In the genomic region with DNA sequence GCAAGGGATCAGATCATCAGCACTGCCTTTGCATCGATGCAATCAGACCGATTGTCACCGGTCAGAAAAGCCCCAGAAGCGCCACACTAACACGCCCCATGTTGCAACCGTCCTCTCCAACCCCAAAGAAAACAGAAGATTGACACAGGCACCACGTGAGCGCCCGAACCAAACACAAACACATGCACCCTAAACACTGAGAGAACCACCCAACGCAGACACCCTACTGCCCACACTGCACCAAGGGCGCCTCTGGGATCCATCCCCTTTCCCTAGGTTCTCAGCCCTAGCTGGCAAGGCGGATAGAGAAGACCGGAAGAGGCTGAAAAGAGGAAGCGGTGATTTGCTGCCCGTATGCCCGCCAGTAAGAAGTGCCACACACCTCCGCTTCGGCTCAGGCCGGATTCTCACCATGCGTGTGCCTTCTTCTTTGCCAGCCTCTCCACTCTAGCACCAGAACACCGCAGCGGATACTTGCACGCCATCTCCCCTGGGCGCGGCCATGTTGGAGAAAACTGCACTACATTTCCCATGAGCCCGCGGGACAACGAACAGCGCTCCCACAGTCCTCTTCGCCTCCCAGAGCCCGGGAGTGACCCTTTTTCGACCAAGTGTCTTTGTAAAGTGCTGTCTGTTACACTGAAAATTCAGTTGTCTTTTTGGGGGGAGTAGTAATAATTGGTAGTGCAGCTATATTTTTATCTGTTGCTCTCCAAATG, we compare ENCODE assay signal across 8 cellular contexts. TPM values are rescaled to one million over a fixed set of nuclear protein-coding genes. Genes with fewer than 3 reads are reported as not detected.
A peak's percentile ranks its signal among the peaks of the same experiment; 100 is the strongest.
DNase-seq lines count a peak whose midpoint lies in the region; ATAC-seq, FAIRE-seq and TF ChIP-seq lines count a peak whose summit lies in the region.

Gene ALKBH8 (minus strand): TSS at position 517 of the 719 bp plus-strand sequence. CDS start 4,842 bp downstream, outside the sequence.

- no peaks in the 10 kb centered on the region for H3K9me3 Mint-ChIP-seq in WTC11

- no peak for TF ChIP-seq RAD21 in A549 (conservative IDR thresholded peaks at IDR 0.05 in 1 of 2, IDR thresholded peaks at IDR 0.05 in 1 of 2)

- no peak for TF ChIP-seq CTCF in A549 (IDR thresholded peaks at IDR 0.05)
- TF ChIP-seq CTCF in WTC11 (IDR thresholded peaks at IDR 0.05): no peak
- TF ChIP-seq CTCF in kidney (IDR thresholded peaks at IDR 0.05; ENCODE audit: borderline replicate concordance, extremely low read depth, insufficient read depth): no peak

- H3K4me3 ChIP-seq in A549 (peak within 1 kb of the TSS; percentile 75), kidney (ENCODE audit: low read length in 2 of 2) (peak within 1 kb of the TSS; percentile 85 to 93)

- CTCF ChIA-PET in A549 (lab: Yijun Ruan, JAX): interaction anchor here (1.2 to 10.1 kb wide), 3 partner anchors 16 to 207 kb away, joined by 3 to 75 read pairs (median 74); no protein-coding TSS in a partner anchor
- CTCF ChIA-PET in WTC11 (lab: Charles Lee): interaction anchor here (1.0 to 5.6 kb wide), 5 partner anchors 16 to 206 kb away, joined by 3 to 38 read pairs (median 4); partner anchors contain the start of gene ELMOD1

- POLR2A ChIA-PET in A549 (lab: Yijun Ruan, JAX): no interaction called here
- POLR2A ChIA-PET in WTC11 (lab: Charles Lee): interaction anchor here (1.0 kb wide), 1 partner anchor 124 kb away, joined by 3 read pairs; no protein-coding TSS in a partner anchor

- H3K4me1 ChIP-seq in A549 (peaks cover 47% of the 10 kb centered on the region), kidney (ENCODE audit: control insufficient read depth in 1 of 2, insufficient read depth in 1 of 2, low read depth in 1 of 2, low read length in 2 of 2) (peaks cover 7 to 8% of the 10 kb centered on the region in 2 donors)

- H3K27ac Mint-ChIP-seq in WTC11: peak within 1 kb of the TSS; percentile 97

- no peak for TF ChIP-seq EP300 in A549 (IDR thresholded peaks at IDR 0.05)

- no peaks in the 10 kb centered on the region for H3K36me3 Mint-ChIP-seq in WTC11

- ATAC-seq in A549 (peak; percentile 90 to 95), GM18858 (IDR thresholded peaks at IDR 0.05; ENCODE audit: unreplicated experiment) (peak; percentile 62), HG03064 (IDR thresholded peaks at IDR 0.05; ENCODE audit: low read depth, unreplicated experiment) (peak; percentile 80), WTC11 (peak; percentile 92)

- intact Hi-C loops in kidney (cut with DNase I): no loop called here

- no peaks in the 10 kb centered on the region for H3K36me3 ChIP-seq in kidney (ENCODE audit: control insufficient read depth in 1 of 2, insufficient read depth in 2 of 2, low read length in 2 of 2)

- DNase-seq in A549 (ENCODE audit: low read depth in 1 of 2, low spot score in 1 of 2): peak; percentile 52 to 58
- peak; percentile 71 for DNase-seq in NCI-H2196 (lab: John Stamatoyannopoulos, UW; ENCODE audit: unreplicated experiment)
- DNase-seq in WTC11 (ENCODE audit: low spot score): peak; percentile 73
- DNase-seq in caudate nucleus (lab: John Stamatoyannopoulos, UW): peak in 58 of 61 donors; percentile 24 to 87 (median 76)
- peak; percentile 87 for DNase-seq in kidney
- DNase-seq in stimulated activated CD4-positive, alpha-beta T cell treated with anti-CD3 and anti-CD28 coated beads, Interleukin-15, amount 100 ng/mL, for 24 hours: peak; percentile 86

- WGBS in A549 (ENCODE audit: missing lambda C conversion rate): under 1% methylated on average over 20 of the region's 32 CpGs

- peak within 1 kb of the TSS; percentile 59 to 77 for H3K9ac ChIP-seq in kidney (ENCODE audit: low read length in 2 of 2)

- H3K4me1 Mint-ChIP-seq in WTC11: peaks cover 28% of the 10 kb centered on the region

- H3K27me3 Mint-ChIP-seq in WTC11 (ENCODE audit: low read depth): no peaks in the 10 kb centered on the region

- FAIRE-seq in A549 (lab: Jason Lieb, UNC) (no peak), kidney (lab: Jason Lieb, UNC) (no peak)

- no peaks in the 10 kb centered on the region for H3K9me3 ChIP-seq in A549
- H3K9me3 ChIP-seq in kidney (ENCODE audit: control insufficient read depth in 1 of 2, low read length in 2 of 2): no peaks in the 10 kb centered on the region

- H3K27ac ChIP-seq in A549: peak within 1 kb of the TSS; percentile 89 to 94
- peak within 1 kb of the TSS; percentile 75 for H3K27ac ChIP-seq in caudate nucleus (ENCODE audit: low read depth, low read length)
- H3K27ac ChIP-seq in kidney (ENCODE audit: low read depth in 2 of 2, low read length in 2 of 2): peak within 1 kb of the TSS; percentile 5 to 34

- peak within 1 kb of the TSS; percentile 99 for H3K4me3 Mint-ChIP-seq in WTC11

- peak within 1 kb of the TSS; percentile 84 for H3K4me2 ChIP-seq in A549

- TF ChIP-seq POLR2A in A549 (IDR thresholded peaks at IDR 0.05; ENCODE audit: low read length): no peak; the same call in 1 of the 2 replicates

TF ChIP-seq in A549, 52 proteins besides CTCF, POLR2A, EP300 and RAD21 (continues in another document):
- TF ChIP-seq RNF2 (IDR thresholded peaks at IDR 0.05; ENCODE audit: borderline replicate concordance, low read depth): no peak
- no peak for TF ChIP-seq GATA3 (IDR thresholded peaks at IDR 0.05; ENCODE audit: borderline replicate concordance)
- no peak for TF ChIP-seq POLR2AphosphoS2 (conservative IDR thresholded peaks at IDR 0.05; ENCODE audit: low read length)
- no peak for TF ChIP-seq HOXB5 (CRISPR knock-in tag; IDR thresholded peaks at IDR 0.05)
- TF ChIP-seq PHF8 (IDR thresholded peaks at IDR 0.05; ENCODE audit: borderline replicate concordance, low read depth): peak; percentile 41; the same call in 1 of the 2 replicates
- TF ChIP-seq JUN (IDR thresholded peaks at IDR 0.05): peak in 1 of 2 experiments; percentile 47; a peak in 1 of 5 replicates
- TF ChIP-seq KDM5A (IDR thresholded peaks at IDR 0.05): peak; percentile 80
- TF ChIP-seq TP53 (CRISPR knock-in tag; IDR thresholded peaks at IDR 0.05): no peak
- TF ChIP-seq FOSB (CRISPR knock-in tag; IDR thresholded peaks at IDR 0.05): no peak
- peak in 1 of 2 experiments; percentile 37; a peak in 2 of 4 replicates for TF ChIP-seq CEBPB (IDR thresholded peaks at IDR 0.05)
- TF ChIP-seq ZC3H11A (IDR thresholded peaks at IDR 0.05): no peak
- no peak for TF ChIP-seq NFE2L2 (conservative IDR thresholded peaks at IDR 0.05; ENCODE audit: low read length)
- TF ChIP-seq CBX2 (IDR thresholded peaks at IDR 0.05; ENCODE audit: borderline replicate concordance, low read depth): no peak
- no peak for TF ChIP-seq PBX3 (IDR thresholded peaks at IDR 0.05)
- no peak; the same call in 1 of the 2 replicates for TF ChIP-seq MYC (IDR thresholded peaks at IDR 0.05; ENCODE audit: borderline replicate concordance, low read length)

TF ChIP-seq in WTC11, 78 proteins besides CTCF, POLR2A, EP300 and RAD21 (continues in another document):
- TF ChIP-seq FOXK1 (CRISPR knock-in tag; IDR thresholded peaks at IDR 0.05) (peak; percentile 24; the same call in 1 of the 2 replicates), MYBL2 (CRISPR knock-in tag; IDR thresholded peaks at IDR 0.05) (no peak), ESRRA (CRISPR knock-in tag; IDR thresholded peaks at IDR 0.05; ENCODE audit: borderline replicate concordance) (no peak), ZNF232 (CRISPR knock-in tag; IDR thresholded peaks at IDR 0.05) (peak; percentile 81; the same call in 1 of the 2 replicates), E2F5 (CRISPR knock-in tag; IDR thresholded peaks at IDR 0.05) (no peak)
- TF ChIP-seq, protein P1, sequence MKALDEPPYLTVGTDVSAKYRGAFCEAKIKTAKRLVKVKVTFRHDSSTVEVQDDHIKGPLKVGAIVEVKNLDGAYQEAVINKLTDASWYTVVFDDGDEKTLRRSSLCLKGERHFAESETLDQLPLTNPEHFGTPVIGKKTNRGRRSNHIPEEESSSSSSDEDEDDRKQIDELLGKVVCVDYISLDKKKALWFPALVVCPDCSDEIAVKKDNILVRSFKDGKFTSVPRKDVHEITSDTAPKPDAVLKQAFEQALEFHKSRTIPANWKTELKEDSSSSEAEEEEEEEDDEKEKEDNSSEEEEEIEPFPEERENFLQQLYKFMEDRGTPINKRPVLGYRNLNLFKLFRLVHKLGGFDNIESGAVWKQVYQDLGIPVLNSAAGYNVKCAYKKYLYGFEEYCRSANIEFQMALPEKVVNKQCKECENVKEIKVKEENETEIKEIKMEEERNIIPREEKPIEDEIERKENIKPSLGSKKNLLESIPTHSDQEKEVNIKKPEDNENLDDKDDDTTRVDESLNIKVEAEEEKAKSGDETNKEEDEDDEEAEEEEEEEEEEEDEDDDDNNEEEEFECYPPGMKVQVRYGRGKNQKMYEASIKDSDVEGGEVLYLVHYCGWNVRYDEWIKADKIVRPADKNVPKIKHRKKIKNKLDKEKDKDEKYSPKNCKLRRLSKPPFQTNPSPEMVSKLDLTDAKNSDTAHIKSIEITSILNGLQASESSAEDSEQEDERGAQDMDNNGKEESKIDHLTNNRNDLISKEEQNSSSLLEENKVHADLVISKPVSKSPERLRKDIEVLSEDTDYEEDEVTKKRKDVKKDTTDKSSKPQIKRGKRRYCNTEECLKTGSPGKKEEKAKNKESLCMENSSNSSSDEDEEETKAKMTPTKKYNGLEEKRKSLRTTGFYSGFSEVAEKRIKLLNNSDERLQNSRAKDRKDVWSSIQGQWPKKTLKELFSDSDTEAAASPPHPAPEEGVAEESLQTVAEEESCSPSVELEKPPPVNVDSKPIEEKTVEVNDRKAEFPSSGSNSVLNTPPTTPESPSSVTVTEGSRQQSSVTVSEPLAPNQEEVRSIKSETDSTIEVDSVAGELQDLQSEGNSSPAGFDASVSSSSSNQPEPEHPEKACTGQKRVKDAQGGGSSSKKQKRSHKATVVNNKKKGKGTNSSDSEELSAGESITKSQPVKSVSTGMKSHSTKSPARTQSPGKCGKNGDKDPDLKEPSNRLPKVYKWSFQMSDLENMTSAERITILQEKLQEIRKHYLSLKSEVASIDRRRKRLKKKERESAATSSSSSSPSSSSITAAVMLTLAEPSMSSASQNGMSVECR (CRISPR knock-in tag; IDR thresholded peaks at IDR 0.05; ENCODE audit: borderline replicate concordance): peak; percentile 81

RNA-seq across cellular contexts. Expression of gene ALKBH8, which starts in this region (rescaled TPM):
- polyA plus RNA-seq in A549 (2011; rRNA removed) (7.1 and 10.8 TPM in 2 replicates), A549 (2017; fragmentation: RNase III; extraction: RNeasy Plus Mini Kit Qiagen cat#74134 plus additional on column Dnase treatment) (6.5 to 7.7 TPM (median 7.6 TPM) in 3 replicates), kidney (ENCODE audit: insufficient read depth, low read depth, low replicate concordance) (3.8 TPM)
- 1.5 and 1.7 TPM in 2 replicates for polyA plus RNA-seq in A549 (2012; cell fraction: cytosol; rRNA removed)
- polyA plus RNA-seq in A549 (2012; cell fraction: nucleus; rRNA removed): 0.85 and 1.5 TPM in 2 replicates
- polyA minus RNA-seq in A549 (2011; rRNA and poly(A)+ RNA removed): 5.7 TPM in 2 replicates
- total RNA-seq in WTC11 (2021) (6.7 to 9.5 TPM (median 7.3 TPM) in 3 replicates), kidney (9.4 TPM)

Comparison
In these comparisons a context has a peak if more than half of its experiments do, and no peak if none do; other contexts are left out.
1. Peak in every context shown above with its lines: DNase-seq, ATAC-seq, H3K4me3 ChIP-seq and H3K27ac ChIP-seq.
2. H3K27ac ChIP-seq: peak in every context shown above with its lines; median percentile 92 in A549; 75 in caudate nucleus; 20 in kidney.